ENCODE assay signal across 26 cellular contexts in the genomic region with DNA sequence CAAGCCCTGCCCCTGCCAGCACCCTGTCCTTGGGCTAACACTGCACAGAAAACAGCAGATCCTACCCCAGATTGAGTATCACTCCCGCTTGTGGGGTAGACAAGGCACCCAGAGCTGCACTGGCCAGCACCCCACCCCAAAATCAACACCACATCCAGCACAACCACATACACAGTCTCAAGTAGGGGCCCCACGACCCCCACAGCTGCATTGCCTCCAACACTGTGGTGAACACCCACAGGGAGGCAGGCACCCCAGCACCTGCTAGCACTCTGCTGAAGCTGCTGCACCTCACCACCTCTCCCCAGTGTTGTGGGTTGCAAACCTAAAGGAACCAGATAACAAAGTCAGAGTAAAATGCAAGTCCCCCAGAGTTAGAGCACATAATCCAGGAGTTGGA.
"Had no signal": no experiment of that assay in that cellular context is flagged by ENCODE, and none has a peak within 500 bp of the region (broad histone marks: within the 10 kb centered on the region; RNA-seq: fewer than 3 reads in every experiment).

No MANE protein-coding gene starts in this region.

- H3K27ac ChIP-seq: colonic mucosa, coronary artery, dorsolateral prefrontal cortex, epithelial cell of prostate, esophagus muscularis mucosa, esophagus squamous epithelium, foreskin keratinocyte, gastrocnemius medialis, gastroesophageal sphincter, heart left ventricle, heart right ventricle, hepatocyte had no signal

- H3K27me3 Mint-ChIP-seq: dendritic cell treated with granulocyte-macrophage colony-stimulating factor and Interleukin-4, amounts not matched to agents 40 ng/mL and 50 ng/mL, for 4 days; effector memory CD8-positive, alpha-beta T cell had no signal

- H3K9me3 Mint-ChIP-seq: endodermal cell had no signal

- ATAC-seq: effector memory CD8-positive, alpha-beta T cell; esophagus mucosa; foreskin keratinocyte; gastrocnemius medialis; gastroesophageal sphincter; heart right ventricle had no signal

- H3K27ac Mint-ChIP-seq: dendritic cell treated with granulocyte-macrophage colony-stimulating factor and Interleukin-4, amounts not matched to agents 40 ng/mL and 50 ng/mL, for 4 days; effector memory CD8-positive, alpha-beta T cell; endodermal cell had no signal

- H3K4me2 ChIP-seq: hepatocyte had no signal

- H3K4me3 ChIP-seq: colonic mucosa, coronary artery, dorsolateral prefrontal cortex, esophagus muscularis mucosa, esophagus squamous epithelium, gastrocnemius medialis, gastroesophageal sphincter, heart left ventricle, heart right ventricle, hepatocyte had no signal

- H3K36me3 ChIP-seq: colonic mucosa, esophagus muscularis mucosa, esophagus squamous epithelium, gastrocnemius medialis, gastroesophageal sphincter, heart left ventricle, heart right ventricle had no signal

- H3K79me2 ChIP-seq: hepatocyte had no signal

- H3K9me3 ChIP-seq: colonic mucosa, esophagus squamous epithelium, gastrocnemius medialis, gastroesophageal sphincter had no signal

- H3K27me3 ChIP-seq: colonic mucosa, esophagus muscularis mucosa, esophagus squamous epithelium, foreskin keratinocyte, gastrocnemius medialis, gastroesophageal sphincter, heart left ventricle, hepatocyte had no signal

- H3K4me1 ChIP-seq: colonic mucosa, esophagus muscularis mucosa, esophagus squamous epithelium, foreskin keratinocyte, gastrocnemius medialis, gastroesophageal sphincter, heart left ventricle, heart right ventricle had no signal

- H3K4me3 Mint-ChIP-seq: dendritic cell treated with granulocyte-macrophage colony-stimulating factor and Interleukin-4, amounts not matched to agents 40 ng/mL and 50 ng/mL, for 4 days; effector memory CD8-positive, alpha-beta T cell; endodermal cell had no signal

- DNase-seq: colonic mucosa; cortex of kidney; dermis blood vessel endothelial cell; effector CD4-positive, alpha-beta T cell; effector CD8-positive, alpha-beta T cell; effector memory CD4-positive, alpha-beta T cell; effector memory CD8-positive, alpha-beta T cell; endodermal cell; erythroblast; esophagus squamous epithelium; foreskin fibroblast; foreskin keratinocyte; foreskin melanocyte; gastrocnemius medialis; glutamatergic neuron; head of caudate nucleus; heart left ventricle; heart right ventricle had no signal

- H2AFZ ChIP-seq: hepatocyte had no signal
